1 cellular context compared by ENCODE assay signal in genomic region chrX:68571292-68572256, GRCh38.
A peak's percentile ranks its signal among the peaks of the same experiment; 100 is the strongest.
TF ChIP-seq lines count a peak whose summit lies in the region.

No MANE protein-coding gene starts in this region.

TF ChIP-seq in K562, 482 proteins besides CTCF, POLR2A, EP300 and RAD21 (continued from another document):
- TF ChIP-seq ZNF609 (CRISPR knock-in tag; IDR thresholded peaks at IDR 0.05; ENCODE audit: borderline replicate concordance) (no peak), SMARCC2 (IDR thresholded peaks at IDR 0.05; ENCODE audit: low read depth) (peak; percentile 56; the same call in 1 of the 2 replicates), CREB3 (tag; conservative IDR thresholded peaks at IDR 0.05; ENCODE audit: low read depth) (no peak; the same call in 1 of the 2 replicates), MBD2 (IDR thresholded peaks at IDR 0.05; ENCODE audit: borderline replicate concordance, low read depth) (no peak), ZBTB9 (CRISPR knock-in tag; IDR thresholded peaks at IDR 0.05) (no peak), RBBP5 (IDR thresholded peaks at IDR 0.05; ENCODE audit: borderline replicate concordance, insufficient read depth, low read length, poor library complexity, severe bottlenecking) (no peak), GTF2E2 (tag; IDR thresholded peaks at IDR 0.05) (no peak), ZNF717 (CRISPR knock-in tag; IDR thresholded peaks at IDR 0.05) (no peak), ZNF277 (CRISPR knock-in tag; IDR thresholded peaks at IDR 0.05; ENCODE audit: borderline replicate concordance) (no peak), LCOR (CRISPR knock-in tag; IDR thresholded peaks at IDR 0.05) (0 out of 2 replicates have a peak, but pooled peaks have one; percentile 39), ZNF764 (CRISPR knock-in tag; IDR thresholded peaks at IDR 0.05; ENCODE audit: low read depth) (no peak), SMARCE1 (IDR thresholded peaks at IDR 0.05) (peak; percentile 90), CEBPG (CRISPR knock-in tag; IDR thresholded peaks at IDR 0.05) (no peak), CEBPG (tag; conservative IDR thresholded peaks at IDR 0.05 in 1 of 2, IDR thresholded peaks at IDR 0.05 in 1 of 2) (peak in 1 of 2 experiments; percentile 57; a peak in 2 of 4 replicates), POLR3A (IDR thresholded peaks at IDR 0.05; ENCODE audit: borderline replicate concordance, extremely low read depth, insufficient read depth, insufficient read length) (no peak), ZNF232 (CRISPR knock-in tag; IDR thresholded peaks at IDR 0.05) (no peak), KDM1A (IDR thresholded peaks at IDR 0.05) (no peak), ZNF699 (CRISPR knock-in tag; IDR thresholded peaks at IDR 0.05; ENCODE audit: insufficient replicate concordance) (no peak), MXD1 (CRISPR knock-in tag; IDR thresholded peaks at IDR 0.05; ENCODE audit: borderline replicate concordance, poor library complexity, severe bottlenecking) (no peak), CUX1 (CRISPR knock-in tag; IDR thresholded peaks at IDR 0.05) (no peak), ZNF165 (CRISPR knock-in tag; IDR thresholded peaks at IDR 0.05; ENCODE audit: borderline replicate concordance) (no peak), ZKSCAN8 (CRISPR knock-in tag; IDR thresholded peaks at IDR 0.05) (no peak), BRD9 (IDR thresholded peaks at IDR 0.05; ENCODE audit: low read depth, partially characterized antibody) (peak; percentile 79), TBL1XR1 (IDR thresholded peaks at IDR 0.05; ENCODE audit: low read length in 2 of 2) (peak in 1 of 2 experiments; percentile 60; a peak in 1 of 4 replicates), ETV1 (tag; conservative IDR thresholded peaks at IDR 0.05; ENCODE audit: low read depth) (0 out of 2 replicates have a peak, but pooled peaks have one; percentile 21), SP1 (CRISPR knock-in tag; IDR thresholded peaks at IDR 0.05) (no peak), ETV5 (CRISPR knock-in tag; IDR thresholded peaks at IDR 0.05; ENCODE audit: low read depth) (peak; percentile 78), CHAMP1 (IDR thresholded peaks at IDR 0.05) (no peak), MYNN (IDR thresholded peaks at IDR 0.05) (no peak; the same call in 1 of the 2 replicates), MYNN (CRISPR knock-in tag; IDR thresholded peaks at IDR 0.05) (no peak), HDAC1 (IDR thresholded peaks at IDR 0.05) (peak in 1 of 2 experiments; percentile 46; a peak in 1 of 4 replicates)
